Comparison of ENCODE assay signal across 1 cellular context in the genomic region with DNA sequence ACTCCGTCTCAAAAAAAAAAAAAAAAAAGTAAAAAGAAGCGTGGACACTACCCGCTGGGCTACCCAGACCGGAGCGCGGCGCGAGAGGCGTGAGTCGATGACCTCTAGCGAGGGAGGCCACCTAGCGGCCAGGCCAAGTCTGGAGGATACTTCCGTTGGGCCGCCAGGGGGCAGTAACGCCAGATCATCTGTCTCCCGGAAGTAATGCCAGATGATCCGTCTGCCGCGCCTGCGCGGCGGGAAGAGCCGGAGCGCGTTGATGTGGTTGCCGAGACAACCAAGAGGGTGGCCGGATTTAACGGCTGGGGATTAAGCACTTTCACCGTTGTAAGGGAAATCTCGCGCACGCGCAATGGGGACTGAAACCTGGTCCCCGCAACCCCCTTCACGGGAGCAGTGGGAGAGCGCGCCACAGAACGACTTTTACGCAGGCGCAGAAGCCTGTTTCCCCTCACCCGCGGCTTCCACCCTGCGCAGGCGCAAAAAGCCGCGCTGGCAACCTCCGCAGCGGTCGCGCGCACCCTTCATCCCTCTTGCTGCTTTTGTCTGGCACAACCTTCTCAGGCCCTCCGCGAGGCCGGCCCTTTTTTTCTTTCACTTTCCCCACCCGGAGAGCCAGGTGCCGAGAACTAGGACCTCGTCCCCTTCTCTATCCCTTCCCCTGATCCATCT.
A peak's percentile ranks its signal among the peaks of the same experiment; 100 is the strongest.
TF ChIP-seq lines count a peak whose summit lies in the region.

No MANE protein-coding gene starts in this region.

TF ChIP-seq in HepG2, 621 proteins besides CTCF, POLR2A, EP300 and RAD21 (continued from another document and continues in another):
- TF ChIP-seq, protein P1, sequence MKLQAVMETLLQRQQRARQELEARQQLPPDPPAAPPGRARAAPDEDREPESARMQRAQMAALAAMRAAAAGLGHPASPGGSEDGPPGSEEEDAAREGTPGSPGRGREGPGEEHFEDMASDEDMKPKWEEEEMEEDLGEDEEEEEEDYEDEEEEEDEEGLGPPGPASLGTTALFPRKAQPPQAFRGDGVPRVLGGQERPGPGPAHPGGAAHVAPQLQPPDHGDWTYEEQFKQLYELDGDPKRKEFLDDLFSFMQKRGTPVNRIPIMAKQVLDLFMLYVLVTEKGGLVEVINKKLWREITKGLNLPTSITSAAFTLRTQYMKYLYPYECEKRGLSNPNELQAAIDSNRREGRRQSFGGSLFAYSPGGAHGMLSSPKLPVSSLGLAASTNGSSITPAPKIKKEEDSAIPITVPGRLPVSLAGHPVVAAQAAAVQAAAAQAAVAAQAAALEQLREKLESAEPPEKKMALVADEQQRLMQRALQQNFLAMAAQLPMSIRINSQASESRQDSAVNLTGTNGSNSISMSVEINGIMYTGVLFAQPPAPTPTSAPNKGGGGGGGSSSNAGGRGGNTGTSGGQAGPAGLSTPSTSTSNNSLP (IDR thresholded peaks at IDR 0.05; ENCODE audit: low read depth, low read length): peak; percentile 81
- TF ChIP-seq ZNF432 (CRISPR knock-in tag; IDR thresholded peaks at IDR 0.05; ENCODE audit: borderline replicate concordance): no peak
- TF ChIP-seq PCBP2 (optimal IDR thresholded peaks at IDR 0.05; ENCODE audit: low read depth, low read length, poor library complexity, severe bottlenecking): no peak
- no peak for TF ChIP-seq ZNF563 (CRISPR knock-in tag; IDR thresholded peaks at IDR 0.05)
- 0 out of 2 replicates have a peak, but pooled peaks have one; percentile 44 for TF ChIP-seq KDM3A (CRISPR knock-in tag; IDR thresholded peaks at IDR 0.05; ENCODE audit: low read depth)
- TF ChIP-seq, protein P2, sequence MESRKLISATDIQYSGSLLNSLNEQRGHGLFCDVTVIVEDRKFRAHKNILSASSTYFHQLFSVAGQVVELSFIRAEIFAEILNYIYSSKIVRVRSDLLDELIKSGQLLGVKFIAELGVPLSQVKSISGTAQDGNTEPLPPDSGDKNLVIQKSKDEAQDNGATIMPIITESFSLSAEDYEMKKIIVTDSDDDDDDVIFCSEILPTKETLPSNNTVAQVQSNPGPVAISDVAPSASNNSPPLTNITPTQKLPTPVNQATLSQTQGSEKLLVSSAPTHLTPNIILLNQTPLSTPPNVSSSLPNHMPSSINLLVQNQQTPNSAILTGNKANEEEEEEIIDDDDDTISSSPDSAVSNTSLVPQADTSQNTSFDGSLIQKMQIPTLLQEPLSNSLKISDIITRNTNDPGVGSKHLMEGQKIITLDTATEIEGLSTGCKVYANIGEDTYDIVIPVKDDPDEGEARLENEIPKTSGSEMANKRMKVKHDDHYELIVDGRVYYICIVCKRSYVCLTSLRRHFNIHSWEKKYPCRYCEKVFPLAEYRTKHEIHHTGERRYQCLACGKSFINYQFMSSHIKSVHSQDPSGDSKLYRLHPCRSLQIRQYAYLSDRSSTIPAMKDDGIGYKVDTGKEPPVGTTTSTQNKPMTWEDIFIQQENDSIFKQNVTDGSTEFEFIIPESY (CRISPR knock-in tag; IDR thresholded peaks at IDR 0.05): peak; percentile 97
- peak; percentile 67; the same call in 1 of the 2 replicates for TF ChIP-seq FIP1L1 (IDR thresholded peaks at IDR 0.05; ENCODE audit: borderline replicate concordance, insufficient read depth, low read depth, low read length)
- peak; percentile 62 for TF ChIP-seq PTBP1 (IDR thresholded peaks at IDR 0.05; ENCODE audit: low read depth, low read length, poor library complexity, severe bottlenecking)
- TF ChIP-seq ZNF574 (CRISPR knock-in tag; IDR thresholded peaks at IDR 0.05): peak; percentile 99
- peak; percentile 64; the same call in 1 of the 2 replicates for TF ChIP-seq TAF1 (CRISPR knock-in tag; IDR thresholded peaks at IDR 0.05)
- TF ChIP-seq ZNF709 (CRISPR knock-in tag; IDR thresholded peaks at IDR 0.05): peak; percentile 51; the same call in 1 of the 2 replicates
- TF ChIP-seq ZNF687 (CRISPR knock-in tag; IDR thresholded peaks at IDR 0.05): peak; percentile 86
- TF ChIP-seq FLYWCH1 (CRISPR knock-in tag; IDR thresholded peaks at IDR 0.05): no peak
- TF ChIP-seq GABPA (IDR thresholded peaks at IDR 0.05; ENCODE audit: low read depth, low read length): peak; percentile 76
- TF ChIP-seq GABPA (CRISPR knock-in tag; IDR thresholded peaks at IDR 0.05; ENCODE audit: low read depth): peak; percentile 91
- TF ChIP-seq HDAC1 (CRISPR knock-in tag; IDR thresholded peaks at IDR 0.05): peak; percentile 91
- TF ChIP-seq, protein P3, sequence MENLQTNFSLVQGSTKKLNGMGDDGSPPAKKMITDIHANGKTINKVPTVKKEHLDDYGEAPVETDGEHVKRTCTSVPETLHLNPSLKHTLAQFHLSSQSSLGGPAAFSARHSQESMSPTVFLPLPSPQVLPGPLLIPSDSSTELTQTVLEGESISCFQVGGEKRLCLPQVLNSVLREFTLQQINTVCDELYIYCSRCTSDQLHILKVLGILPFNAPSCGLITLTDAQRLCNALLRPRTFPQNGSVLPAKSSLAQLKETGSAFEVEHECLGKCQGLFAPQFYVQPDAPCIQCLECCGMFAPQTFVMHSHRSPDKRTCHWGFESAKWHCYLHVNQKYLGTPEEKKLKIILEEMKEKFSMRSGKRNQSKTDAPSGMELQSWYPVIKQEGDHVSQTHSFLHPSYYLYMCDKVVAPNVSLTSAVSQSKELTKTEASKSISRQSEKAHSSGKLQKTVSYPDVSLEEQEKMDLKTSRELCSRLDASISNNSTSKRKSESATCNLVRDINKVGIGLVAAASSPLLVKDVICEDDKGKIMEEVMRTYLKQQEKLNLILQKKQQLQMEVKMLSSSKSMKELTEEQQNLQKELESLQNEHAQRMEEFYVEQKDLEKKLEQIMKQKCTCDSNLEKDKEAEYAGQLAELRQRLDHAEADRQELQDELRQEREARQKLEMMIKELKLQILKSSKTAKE (CRISPR knock-in tag; IDR thresholded peaks at IDR 0.05; ENCODE audit: borderline replicate concordance): no peak
- TF ChIP-seq ZBTB21 (CRISPR knock-in tag; IDR thresholded peaks at IDR 0.05): no peak
- TF ChIP-seq DMAP1 (CRISPR knock-in tag; IDR thresholded peaks at IDR 0.05): peak; percentile 87
- no peak for TF ChIP-seq KLF13 (CRISPR knock-in tag; IDR thresholded peaks at IDR 0.05)
- TF ChIP-seq SMC3 (IDR thresholded peaks at IDR 0.05; ENCODE audit: low read length): peak; percentile 50; the same call in 1 of the 2 replicates
- no peak for TF ChIP-seq MZF1 (CRISPR knock-in tag; IDR thresholded peaks at IDR 0.05; ENCODE audit: borderline replicate concordance)
- peak; percentile 15; the same call in 1 of the 2 replicates for TF ChIP-seq ZBTB26 (CRISPR knock-in tag; IDR thresholded peaks at IDR 0.05; ENCODE audit: borderline replicate concordance)
- TF ChIP-seq POGZ (CRISPR knock-in tag; IDR thresholded peaks at IDR 0.05): peak; percentile 77
- TF ChIP-seq DZIP1 (CRISPR knock-in tag; IDR thresholded peaks at IDR 0.05): no peak
- TF ChIP-seq E2F2 (CRISPR knock-in tag; IDR thresholded peaks at IDR 0.05; ENCODE audit: borderline replicate concordance): no peak; the same call in 1 of the 2 replicates
- no peak for TF ChIP-seq ZNF775 (CRISPR knock-in tag; IDR thresholded peaks at IDR 0.05; ENCODE audit: borderline replicate concordance)
- TF ChIP-seq CBX5 (CRISPR knock-in tag; IDR thresholded peaks at IDR 0.05; ENCODE audit: borderline replicate concordance): peak; percentile 77; the same call in 1 of the 2 replicates
- TF ChIP-seq ZNF12 (CRISPR knock-in tag; IDR thresholded peaks at IDR 0.05): peak; percentile 50
- TF ChIP-seq, protein P4, sequence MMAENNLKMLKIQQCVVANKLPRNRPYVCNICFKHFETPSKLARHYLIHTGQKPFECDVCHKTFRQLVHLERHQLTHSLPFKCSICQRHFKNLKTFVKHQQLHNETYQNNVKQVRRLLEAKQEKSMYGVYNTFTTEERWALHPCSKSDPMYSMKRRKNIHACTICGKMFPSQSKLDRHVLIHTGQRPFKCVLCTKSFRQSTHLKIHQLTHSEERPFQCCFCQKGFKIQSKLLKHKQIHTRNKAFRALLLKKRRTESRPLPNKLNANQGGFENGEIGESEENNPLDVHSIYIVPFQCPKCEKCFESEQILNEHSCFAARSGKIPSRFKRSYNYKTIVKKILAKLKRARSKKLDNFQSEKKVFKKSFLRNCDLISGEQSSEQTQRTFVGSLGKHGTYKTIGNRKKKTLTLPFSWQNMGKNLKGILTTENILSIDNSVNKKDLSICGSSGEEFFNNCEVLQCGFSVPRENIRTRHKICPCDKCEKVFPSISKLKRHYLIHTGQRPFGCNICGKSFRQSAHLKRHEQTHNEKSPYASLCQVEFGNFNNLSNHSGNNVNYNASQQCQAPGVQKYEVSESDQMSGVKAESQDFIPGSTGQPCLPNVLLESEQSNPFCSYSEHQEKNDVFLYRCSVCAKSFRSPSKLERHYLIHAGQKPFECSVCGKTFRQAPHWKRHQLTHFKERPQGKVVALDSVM (CRISPR knock-in tag; IDR thresholded peaks at IDR 0.05): no peak
- TF ChIP-seq TOE1 (CRISPR knock-in tag; IDR thresholded peaks at IDR 0.05): peak; percentile 25; the same call in 1 of the 2 replicates
- peak; percentile 28; the same call in 1 of the 2 replicates for TF ChIP-seq CEBPG (CRISPR knock-in tag; IDR thresholded peaks at IDR 0.05)
